Comparison of ENCODE assay signal across 28 cellular contexts in genomic region chr2:27336173-27336572, GRCh38. TPM values are rescaled to one million over a fixed set of nuclear protein-coding genes. Genes with fewer than 3 reads are reported as not detected.
"Had no signal": no experiment of that assay in that cellular context is flagged by ENCODE, and none has a peak within 500 bp of the region (broad histone marks: within the 10 kb centered on the region; RNA-seq: fewer than 3 reads in every experiment).

No MANE protein-coding gene starts in this region.

- H3K27ac Mint-ChIP-seq: activated CD4-positive, alpha-beta memory T cell treated with anti-CD3 and anti-CD28 coated beads, Interleukin-2, amount 10 ng/mL, durations not matched to agents 7 days and 5 days; activated CD4-positive, alpha-beta T cell treated with anti-CD3 and anti-CD28 coated beads for 36 hours; activated CD4-positive, alpha-beta T cell treated with anti-CD3 and anti-CD28 coated beads, Interleukin-2, amount 10 ng/mL, durations not matched to agents 7 days and 5 days; activated naive CD8-positive, alpha-beta T cell; activated T-cell treated with anti-CD3 and anti-CD28 coated beads, Interleukin-2, amount 50 U/mL, for 24 hours; activated T-cell treated with anti-CD3 and anti-CD28 coated beads, Interleukin-2, amount 50 U/mL, for 72 hours had no signal

- H3K9me3 ChIP-seq: esophagus muscularis mucosa, gastrocnemius medialis had no signal

- H3K27ac ChIP-seq: brain microvascular endothelial cell, esophagus muscularis mucosa, foreskin keratinocyte, gastrocnemius medialis had no signal

- ATAC-seq: activated CD4-positive, alpha-beta T cell treated with anti-CD3 and anti-CD28 coated beads for 36 hours; activated T-cell treated with anti-CD3 and anti-CD28 coated beads, Interleukin-2, amount 50 U/mL, for 72 hours; effector memory CD8-positive, alpha-beta T cell; foreskin keratinocyte; gastrocnemius medialis had no signal

- H3K4me1 ChIP-seq: esophagus muscularis mucosa, foreskin keratinocyte, gastrocnemius medialis had no signal

- H3K9me3 Mint-ChIP-seq: activated CD4-positive, alpha-beta memory T cell treated with anti-CD3 and anti-CD28 coated beads, Interleukin-2, amount 10 ng/mL, durations not matched to agents 7 days and 5 days; activated CD4-positive, alpha-beta T cell treated with anti-CD3 and anti-CD28 coated beads, Interleukin-2, amount 10 ng/mL, durations not matched to agents 7 days and 5 days; activated T-cell treated with anti-CD3 and anti-CD28 coated beads, Interleukin-2, amount 50 U/mL, for 24 hours; activated T-cell treated with anti-CD3 and anti-CD28 coated beads, Interleukin-2, amount 50 U/mL, for 72 hours; effector memory CD8-positive, alpha-beta T cell had no signal

- H3K4me3 ChIP-seq: esophagus muscularis mucosa, gastrocnemius medialis had no signal

- H3K27me3 ChIP-seq: brain microvascular endothelial cell, esophagus muscularis mucosa, foreskin keratinocyte, gastrocnemius medialis had no signal

- DNase-seq: activated CD4-positive, alpha-beta memory T cell treated with anti-CD3 and anti-CD28 coated beads, Interleukin-2, amount 10 ng/mL, durations not matched to agents 7 days and 5 days; activated CD4-positive, alpha-beta T cell treated with anti-CD3 and anti-CD28 coated beads for 36 hours; activated CD4-positive, alpha-beta T cell treated with anti-CD3 and anti-CD28 coated beads, Interleukin-2, amount 10 ng/mL, durations not matched to agents 7 days and 5 days; activated CD4-positive, alpha-beta T cell treated with anti-CD3 and anti-CD28 coated beads, Interleukin-2, amount 50 U/mL, for 4 hours; activated CD4-positive, CD25-positive, alpha-beta regulatory T cell; activated CD4-positive, CD25-positive, alpha-beta regulatory T cell treated with anti-CD3 and anti-CD28 coated beads, Interleukin-2, amount 50 U/mL, for 72 hours; activated CD8-positive, alpha-beta memory T cell treated with anti-CD3 and anti-CD28 coated beads, Interleukin-2, amount 50 U/mL, for 48 hours; activated effector memory CD4-positive, alpha-beta T cell treated with Interleukin-2 at 50 U/mL for 16 hours; activated gamma-delta T cell treated with Interleukin-2 at 50 U/mL for 16 hours; activated naive CD4-positive, alpha-beta T cell treated with anti-CD3 and anti-CD28 coated beads, Interleukin-2, amount 50 U/mL, for 16 hours; activated naive CD4-positive, alpha-beta T cell treated with Interleukin-2 at 50 U/mL for 16 hours; activated T-cell treated with anti-CD3 and anti-CD28 coated beads for 4 hours; activated T-cell treated with anti-CD3 and anti-CD28 coated beads, Interleukin-2, amount 50 U/mL, for 24 hours; activated T-cell treated with anti-CD3 and anti-CD28 coated beads, Interleukin-2, amount 50 U/mL, for 72 hours; amniotic stem cell; anterior cingulate cortex; brain microvascular endothelial cell; cortex of kidney; dermis blood vessel endothelial cell; effector CD4-positive, alpha-beta T cell; effector memory CD8-positive, alpha-beta T cell; erythroblast; foreskin keratinocyte; gastrocnemius medialis; glutamatergic neuron; T-helper 2 cell had no signal

- H3K27me3 Mint-ChIP-seq: activated CD4-positive, alpha-beta memory T cell treated with anti-CD3 and anti-CD28 coated beads, Interleukin-2, amount 10 ng/mL, durations not matched to agents 7 days and 5 days; activated CD4-positive, alpha-beta T cell treated with anti-CD3 and anti-CD28 coated beads for 36 hours; activated CD4-positive, alpha-beta T cell treated with anti-CD3 and anti-CD28 coated beads, Interleukin-2, amount 10 ng/mL, durations not matched to agents 7 days and 5 days; activated naive CD8-positive, alpha-beta T cell; activated T-cell treated with anti-CD3 and anti-CD28 coated beads, Interleukin-2, amount 50 U/mL, for 24 hours; effector memory CD8-positive, alpha-beta T cell had no signal

- H3K4me3 Mint-ChIP-seq: activated CD4-positive, alpha-beta memory T cell treated with anti-CD3 and anti-CD28 coated beads, Interleukin-2, amount 10 ng/mL, durations not matched to agents 7 days and 5 days; activated CD4-positive, alpha-beta T cell treated with anti-CD3 and anti-CD28 coated beads for 36 hours; activated CD4-positive, alpha-beta T cell treated with anti-CD3 and anti-CD28 coated beads, Interleukin-2, amount 10 ng/mL, durations not matched to agents 7 days and 5 days; activated naive CD8-positive, alpha-beta T cell; activated T-cell treated with anti-CD3 and anti-CD28 coated beads, Interleukin-2, amount 50 U/mL, for 24 hours; activated T-cell treated with anti-CD3 and anti-CD28 coated beads, Interleukin-2, amount 50 U/mL, for 72 hours; effector memory CD8-positive, alpha-beta T cell had no signal

- H3K4me1 Mint-ChIP-seq: activated CD4-positive, alpha-beta memory T cell treated with anti-CD3 and anti-CD28 coated beads, Interleukin-2, amount 10 ng/mL, durations not matched to agents 7 days and 5 days; activated CD4-positive, alpha-beta T cell treated with anti-CD3 and anti-CD28 coated beads for 36 hours; activated CD4-positive, alpha-beta T cell treated with anti-CD3 and anti-CD28 coated beads, Interleukin-2, amount 10 ng/mL, durations not matched to agents 7 days and 5 days had no signal

RNA-seq across cellular contexts. Expression of gene UCN, which starts 27.9 kb away (rescaled TPM):
- total RNA-seq: gastrocnemius medialis had no signal
